In the genomic region with DNA sequence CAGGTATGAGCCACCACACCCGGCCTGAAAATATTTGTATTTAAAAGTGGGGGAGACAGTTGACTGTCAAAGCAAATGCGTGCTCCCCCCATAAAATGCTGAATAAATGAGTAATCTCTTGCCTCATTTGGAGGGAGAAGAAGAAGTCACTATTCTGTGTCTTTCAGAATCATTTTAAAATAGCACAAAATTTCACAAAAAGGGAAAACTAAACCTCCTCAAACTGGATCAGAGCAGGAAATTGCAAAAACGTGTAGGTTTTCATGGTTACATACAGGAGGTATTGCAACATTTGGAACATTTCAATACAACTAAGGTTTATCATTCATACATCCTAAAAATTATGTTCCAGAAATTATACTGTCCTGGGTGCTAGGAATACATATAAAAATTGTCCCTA, we compare ENCODE assay signal across 19 cellular contexts. TPM values are rescaled to one million over a fixed set of nuclear protein-coding genes. Genes with fewer than 3 reads are reported as not detected.
DNase-seq lines count a peak whose midpoint lies in the region; ATAC-seq and TF ChIP-seq lines count a peak whose summit lies in the region.
"Had no signal": no experiment of that assay in that cellular context is flagged by ENCODE, and none has a peak within 500 bp of the region (broad histone marks: within the 10 kb centered on the region; RNA-seq: fewer than 3 reads in every experiment).

No MANE protein-coding gene starts in this region.

- POLR2A ChIA-PET in SK-N-SH (lab: Yijun Ruan, JAX) = no interaction called here

- peaks cover 24% of the 10 kb centered on the region for H3K4me1 ChIP-seq in ACC112 (ENCODE audit: control insufficient read depth, insufficient read depth, low read length, unreplicated experiment)
- H3K4me1 ChIP-seq in GM23248 (ENCODE audit: insufficient read depth) = peaks cover under 1% of the 10 kb centered on the region; the same call in 1 of the 2 replicates
- peaks cover 9% of the 10 kb centered on the region for H3K4me1 ChIP-seq in RWPE2 (ENCODE audit: insufficient read depth, poor library complexity, severe bottlenecking)
- H3K4me1 ChIP-seq in colonic mucosa = peaks cover 5% of the 10 kb centered on the region
- H3K4me1 ChIP-seq in SK-N-SH (ENCODE audit: control insufficient read depth in 1 of 2, insufficient read depth in 2 of 2, low read depth in 1 of 2, low read length in 1 of 2) = peaks cover 0 to 5% of the 10 kb centered on the region in 2 experiments; a peak in 1 of 4 replicates
- H3K4me1 ChIP-seq: prostate gland had no signal

- no peaks in the 10 kb centered on the region for H4K20me1 ChIP-seq in GM23248 (ENCODE audit: insufficient read depth)
- peaks cover 43% of the 10 kb centered on the region for H4K20me1 ChIP-seq in SK-N-SH (ENCODE audit: insufficient read depth)

- H3K36me3 ChIP-seq in ACC112 (ENCODE audit: insufficient read depth, low read length) (peaks cover 4% of the 10 kb centered on the region; the same call in 1 of the 2 replicates), GM23248 (ENCODE audit: low read depth) (peaks cover 13% of the 10 kb centered on the region), RWPE2 (ENCODE audit: low read depth) (peaks cover 15% of the 10 kb centered on the region; the same call in 1 of the 2 replicates), colonic mucosa (no peaks in the 10 kb centered on the region), SK-N-SH (replicated peaks in 1 of 2; ENCODE audit: control insufficient read depth in 1 of 2, insufficient read depth in 2 of 2, low read length in 1 of 2) (peaks cover 30 to 33% of the 10 kb centered on the region in 2 experiments)
- H3K36me3 ChIP-seq: prostate gland had no signal

- in situ Hi-C loops in GM23248 (cut with MboI) = no loop called here

- H3K27me3 ChIP-seq in ACC112 (ENCODE audit: insufficient read depth, low read length) (no peaks in the 10 kb centered on the region), GM23248 (replicated peaks; ENCODE audit: insufficient read depth) (no peaks in the 10 kb centered on the region), RWPE2 (ENCODE audit: insufficient read depth, poor library complexity, severe bottlenecking) (no peaks in the 10 kb centered on the region), colonic mucosa (no peaks in the 10 kb centered on the region), SK-N-SH (ENCODE audit: insufficient read depth) (no peaks in the 10 kb centered on the region)
- H3K27me3 ChIP-seq: heart left ventricle had no signal

- ATAC-seq in RWPE2 (ENCODE audit: low read depth) = no peak
- ATAC-seq in GM21723 (IDR thresholded peaks at IDR 0.05; ENCODE audit: unreplicated experiment) = no peak
- ATAC-seq: effector memory CD8-positive, alpha-beta T cell; heart left ventricle; WTC11 had no signal

- H3K9me3 ChIP-seq in GM23248 (ENCODE audit: low read depth) (no peaks in the 10 kb centered on the region), RWPE2 (ENCODE audit: severe bottlenecking) (no peaks in the 10 kb centered on the region), colonic mucosa (no peaks in the 10 kb centered on the region), SK-N-SH (no peaks in the 10 kb centered on the region)
- H3K9me3 ChIP-seq: heart left ventricle, prostate gland had no signal

- no peak overlapping the region for H2AFZ ChIP-seq in ACC112 (ENCODE audit: low read length, unreplicated experiment)
- no peak overlapping the region for H2AFZ ChIP-seq in GM23248
- no peak overlapping the region for H2AFZ ChIP-seq in SK-N-SH (ENCODE audit: low read depth)

- peak overlapping the region; percentile 1; the same call in 1 of the 2 replicates for H3K9ac ChIP-seq in GM23248
- no peak overlapping the region for H3K9ac ChIP-seq in colonic mucosa (ENCODE audit: low read depth in 2 of 2, low read length in 2 of 2)
- no peak overlapping the region for H3K9ac ChIP-seq in SK-N-SH

- CTCF ChIA-PET in SK-N-SH (lab: Yijun Ruan, JAX) = interaction anchor here (1.5 to 3.2 kb wide), 2 partner anchors 14 to 25 kb away, joined by 3 to 11 read pairs; partner anchors contain the start of gene MTF1

- WGBS in GM23248 (ENCODE audit: low coverage in 1 of 2, low lambda C conversion rate in 2 of 2, missing lambda C conversion rate in 2 of 2), 2 experiments = 54 to 55% methylated on average over 3 of the region's 3 CpGs
- WGBS in SK-N-SH (ENCODE audit: low lambda C conversion rate) = 94% methylated on average over 3 of the region's 3 CpGs

- TF ChIP-seq RAD21 in SK-N-SH (IDR thresholded peaks at IDR 0.05; ENCODE audit: low read length) = no peak

- TF ChIP-seq CTCF in RWPE2 (IDR thresholded peaks at IDR 0.05; ENCODE audit: poor library complexity, severe bottlenecking) = no peak
- TF ChIP-seq CTCF in colonic mucosa (IDR thresholded peaks at IDR 0.05) = no peak
- no peak for TF ChIP-seq CTCF in SK-N-SH (IDR thresholded peaks at IDR 0.05)

- no peak for TF ChIP-seq EP300 in SK-N-SH (IDR thresholded peaks at IDR 0.05; ENCODE audit: borderline replicate concordance in 1 of 2, low read depth in 1 of 2, low read length in 1 of 2)

- peak overlapping the region; percentile 68 for H3K27ac ChIP-seq in ACC112 (ENCODE audit: low read depth, low read length)
- peak overlapping the region; percentile 41 for H3K27ac ChIP-seq in GM23248
- peak overlapping the region; percentile 25 for H3K27ac ChIP-seq in RWPE2 (ENCODE audit: poor library complexity, severe bottlenecking)
- peak overlapping the region; percentile 71 for H3K27ac ChIP-seq in colonic mucosa
- H3K27ac ChIP-seq in SK-N-SH (ENCODE audit: low read depth in 2 of 2, low read length in 1 of 2) = no peak overlapping the region
- H3K27ac ChIP-seq: prostate gland had no signal

- no peak overlapping the region for H3K4me2 ChIP-seq in GM23248 (ENCODE audit: unreplicated experiment)
- no peak overlapping the region for H3K4me2 ChIP-seq in SK-N-SH

- 0 out of 2 replicates have a peak, but pooled peaks cover under 1% of the 10 kb centered on the region for H3F3A ChIP-seq in GM23248 (ENCODE audit: insufficient read depth)
- H3F3A ChIP-seq in SK-N-SH (replicated peaks; ENCODE audit: insufficient read depth) = no peaks in the 10 kb centered on the region

- peak; percentile 35 for DNase-seq in GM23248
- DNase-seq in RWPE2 (ENCODE audit: low spot score) = no peak
- no peak for DNase-seq in colonic mucosa
- DNase-seq in NCI-H2107 (lab: John Stamatoyannopoulos, UW) = no peak
- no peak for DNase-seq in SK-N-SH
- DNase-seq in NCI-H226 = no peak
- DNase-seq: COR-L47; effector memory CD8-positive, alpha-beta T cell; heart left ventricle; Karpas-422; mesendoderm; NCI-H1417 treated with DMSO at 0.1 percent for 48 hours; nephron progenitor cell; small intestine; stimulated activated CD4-positive, alpha-beta T cell treated with anti-CD3 and anti-CD28 coated beads, Interleukin-4, amount 100 ng/mL, for 24 hours had no signal

- 0 out of 2 replicates have a peak overlapping the region, but pooled peaks have one; percentile 16 for H3K4me3 ChIP-seq in ACC112 (ENCODE audit: low read depth, low read length)
- H3K4me3 ChIP-seq in GM23248 = no peak overlapping the region
- H3K4me3 ChIP-seq in RWPE2 (ENCODE audit: severe bottlenecking) = no peak overlapping the region
- H3K4me3 ChIP-seq in colonic mucosa = no peak overlapping the region
- H3K4me3 ChIP-seq in SK-N-SH (ENCODE audit: low read depth in 2 of 2, low read length in 1 of 2) = no peak overlapping the region
- H3K4me3 ChIP-seq: prostate gland had no signal

- peaks cover 56% of the 10 kb centered on the region for H3K79me2 ChIP-seq in ACC112 (ENCODE audit: control insufficient read depth, insufficient read depth, low read length, unreplicated experiment)
- peaks cover 99% of the 10 kb centered on the region for H3K79me2 ChIP-seq in GM23248 (ENCODE audit: insufficient read depth)
- H3K79me2 ChIP-seq in SK-N-SH (ENCODE audit: insufficient read depth) = peaks cover 85% of the 10 kb centered on the region

- intact Hi-C loops in colonic mucosa (cut with DNase I) = no loop called here

- no peaks in the 10 kb centered on the region for H3K9me2 ChIP-seq in GM23248 (ENCODE audit: insufficient read depth)
- H3K9me2 ChIP-seq in SK-N-SH = no peaks in the 10 kb centered on the region

TF ChIP-seq in SK-N-SH, 30 proteins besides CTCF, POLR2A, EP300 and RAD21 (continues in another document):
- TF ChIP-seq, protein P1, sequence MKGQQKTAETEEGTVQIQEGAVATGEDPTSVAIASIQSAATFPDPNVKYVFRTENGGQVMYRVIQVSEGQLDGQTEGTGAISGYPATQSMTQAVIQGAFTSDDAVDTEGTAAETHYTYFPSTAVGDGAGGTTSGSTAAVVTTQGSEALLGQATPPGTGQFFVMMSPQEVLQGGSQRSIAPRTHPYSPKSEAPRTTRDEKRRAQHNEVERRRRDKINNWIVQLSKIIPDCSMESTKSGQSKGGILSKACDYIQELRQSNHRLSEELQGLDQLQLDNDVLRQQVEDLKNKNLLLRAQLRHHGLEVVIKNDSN (IDR thresholded peaks at IDR 0.05; ENCODE audit: borderline replicate concordance, low read depth) = no peak
- TF ChIP-seq GATA2 (CRISPR knock-in tag; IDR thresholded peaks at IDR 0.05) (no peak), RFX5 (IDR thresholded peaks at IDR 0.05; ENCODE audit: low read length) (no peak)

RNA-seq across cellular contexts. Expression of gene MTF1, which starts 13.6 kb away (rescaled TPM):
- 2.1 TPM in 2 replicates for total RNA-seq in GM23248 (2014; rRNA removed; shearing (Covaris generic))
- polyA plus RNA-seq in GM23248 (2016; fragmentation: Nextera tagmentation; extraction: Ambion mirVana) (14.4 and 14.7 TPM in 2 replicates), SK-N-SH (2012; rRNA removed) (5.0 and 7.4 TPM in 2 replicates)
- total RNA-seq in colonic mucosa = 10 to 100 TPM; 22.1 to 33.9 TPM
- 4.6 and 5.5 TPM in 2 replicates for polyA plus RNA-seq in SK-N-SH (2012; cell fraction: cytosol; rRNA removed)
- polyA plus RNA-seq in SK-N-SH (2012; cell fraction: nucleus; rRNA removed) = 5.2 and 8.9 TPM in 2 replicates

RNA-seq across cellular contexts. Expression of gene YRDC, which starts 37.8 kb away (rescaled TPM):
- 22.4 and 24.9 TPM in 2 replicates for total RNA-seq in GM23248 (2014; rRNA removed; shearing (Covaris generic))
- polyA plus RNA-seq in GM23248 (2016; fragmentation: Nextera tagmentation; extraction: Ambion mirVana) (12.5 and 13.9 TPM in 2 replicates), SK-N-SH (2012; rRNA removed) (34.2 and 46.1 TPM in 2 replicates)
- total RNA-seq in colonic mucosa = 10 to 100 TPM; 14.4 to 16.3 TPM
- polyA plus RNA-seq in SK-N-SH (2012; cell fraction: cytosol; rRNA removed) = 35.5 and 41.0 TPM in 2 replicates
- 17.7 and 26.1 TPM in 2 replicates for polyA plus RNA-seq in SK-N-SH (2012; cell fraction: nucleus; rRNA removed)

RNA-seq across cellular contexts. Expression of gene C1orf122, which starts 38.2 kb away (rescaled TPM):
- 86.2 and 110 TPM in 2 replicates for total RNA-seq in GM23248 (2014; rRNA removed; shearing (Covaris generic))
- polyA plus RNA-seq in GM23248 (2016; fragmentation: Nextera tagmentation; extraction: Ambion mirVana) (103 and 108 TPM in 2 replicates), SK-N-SH (2012; rRNA removed) (63.2 and 75.3 TPM in 2 replicates)
- 10 to 100 TPM; 28.3 to 51.4 TPM for total RNA-seq in colonic mucosa
- polyA plus RNA-seq in SK-N-SH (2012; cell fraction: cytosol; rRNA removed) = 49.7 and 58.1 TPM in 2 replicates
- 68.5 and 98.0 TPM in 2 replicates for polyA plus RNA-seq in SK-N-SH (2012; cell fraction: nucleus; rRNA removed)

RNA-seq across cellular contexts. Expression of gene MANEAL, which starts 52.1 kb away (rescaled TPM):
- 0.65 and 1.8 TPM in 2 replicates for total RNA-seq in GM23248 (2014; rRNA removed; shearing (Covaris generic))
- polyA plus RNA-seq in GM23248 (2016; fragmentation: Nextera tagmentation; extraction: Ambion mirVana) (0.23 TPM in 1 of 2 replicates, not detected in the other), SK-N-SH (2012; rRNA removed) (2.7 and 3.7 TPM in 2 replicates)
- 10 to 100 TPM in 1 of 2 donors, 1 to 10 TPM in 1; 6.6 to 18.2 TPM for total RNA-seq in colonic mucosa
- 2.4 and 4.7 TPM in 2 replicates for polyA plus RNA-seq in SK-N-SH (2012; cell fraction: cytosol; rRNA removed)
- polyA plus RNA-seq in SK-N-SH (2012; cell fraction: nucleus; rRNA removed) = 1.4 and 2.4 TPM in 2 replicates

Comparison
In these comparisons a context has a peak if more than half of its experiments do, and no peak if none do; other contexts are left out.
1. H3K27ac ChIP-seq: peak in ACC112 (single experiment), GM23248 (single experiment), RWPE2 (single experiment) and colonic mucosa (single experiment); none in SK-N-SH (0 of 2).